ENCODE assay signal across 7 cellular contexts in genomic region chr5:95730011-95730700, GRCh38. TPM values are rescaled to one million over a fixed set of nuclear protein-coding genes. Genes with fewer than 3 reads are reported as not detected.
DNase-seq lines count a peak whose midpoint lies in the region; ATAC-seq and TF ChIP-seq lines count a peak whose summit lies in the region.

No MANE protein-coding gene starts in this region.

- no peak overlapping the region for H3K27ac Mint-ChIP-seq in T-helper 17 cell

- no peak for TF ChIP-seq CTCF in HEK293 (tag by site-specific recombination; IDR thresholded peaks at IDR 0.05)
- TF ChIP-seq CTCF in spleen (IDR thresholded peaks at IDR 0.05 in 8 of 11, conservative IDR thresholded peaks at IDR 0.05 in 3 of 11) = no peak

- CTCF ChIA-PET in HEK293 (lab: Yijun Ruan, JAX) = interaction anchor here (0.7 to 1.9 kb wide), 7 partner anchors 51 to 116 kb away, joined by 3 to 10 read pairs (median 4); partner anchors contain the start of gene RFESD

- peaks cover 0 to 13% of the 10 kb centered on the region in 2 experiments; a peak in 1 of 3 replicates for H3K36me3 ChIP-seq in HEK293 (ENCODE audit: control insufficient read depth in 2 of 2, insufficient read depth in 1 of 2, low read length in 2 of 2)
- no peaks in the 10 kb centered on the region for H3K36me3 ChIP-seq in spleen

- 31 to 38% (median 35%) methylated on average over 11 of the region's 11 CpGs for WGBS in spleen, 5 donors

- H3K27ac ChIP-seq in HEK293 (ENCODE audit: extremely low read depth, low read depth, low read length) (peak overlapping the region; percentile 93; the same call in 1 of the 2 replicates), spleen (peak overlapping the region; percentile 45 to 92 (median 90))

- H3K36me3 Mint-ChIP-seq in T-helper 17 cell (ENCODE audit: low read depth) = peaks cover 5% of the 10 kb centered on the region

- peaks cover 8% of the 10 kb centered on the region for H3K4me1 ChIP-seq in HEK293 (ENCODE audit: control insufficient read depth, insufficient read depth, low read length)
- H3K4me1 ChIP-seq in spleen = peaks cover 17 to 98% (median 62%) of the 10 kb centered on the region in 6 donors

- H3K4me3 Mint-ChIP-seq in T-helper 17 cell = peak overlapping the region; percentile 86

- H3K4me3 ChIP-seq in HEK293 (ENCODE audit: low read depth, low read length) (peak overlapping the region; percentile 93), spleen (peak overlapping the region; percentile 65 to 93 (median 75))

- H3K27me3 Mint-ChIP-seq in T-helper 17 cell = peaks cover 40% of the 10 kb centered on the region

- intact Hi-C loops in spleen (cut with DNase I; ENCODE audit: low total_unique reads) = no loop called here

- H3K9me3 ChIP-seq in HEK293 (ENCODE audit: control insufficient read depth, insufficient read depth, low read depth, low read length) (no peaks in the 10 kb centered on the region), T-helper 17 cell (ENCODE audit: control insufficient read depth, low read length, poor library complexity, severe bottlenecking) (peaks cover 3% of the 10 kb centered on the region), spleen (no peaks in the 10 kb centered on the region)

- POLR2A ChIA-PET in HEK293 (lab: Yijun Ruan, JAX) = interaction anchor here (0.7 to 3.4 kb wide), 17 partner anchors 8 to 105 kb away, joined by 3 to 34 read pairs (median 3); partner anchors contain the start of genes GLRX and RFESD

- peaks cover 30% of the 10 kb centered on the region for H3K4me1 Mint-ChIP-seq in T-helper 17 cell

- no peak for TF ChIP-seq POLR2A in spleen (IDR thresholded peaks at IDR 0.05)

- DNase-seq in T-helper 17 cell = no peak
- peak; percentile 56 for DNase-seq in globus pallidus (ENCODE audit: low spot score)
- DNase-seq in spleen = no peak
- DNase-seq in NCI-H226 = no peak

- no peak for ATAC-seq in T-helper 17 cell
- ATAC-seq in GM21619 (IDR thresholded peaks at IDR 0.05; ENCODE audit: unreplicated experiment) = no peak
- ATAC-seq in GM21529 (IDR thresholded peaks at IDR 0.05; ENCODE audit: unreplicated experiment) = no peak

- peaks cover 0 to 17% (median 11%) of the 10 kb centered on the region in 7 donors for H3K27me3 ChIP-seq in spleen (replicated peaks in 1 of 7)

TF ChIP-seq in HEK293, 187 proteins besides CTCF, POLR2A, EP300 and RAD21 (continues in another document):
- no peak for TF ChIP-seq ZNF791 (tag by site-specific recombination; IDR thresholded peaks at IDR 0.05)
- TF ChIP-seq ZNF335 (tag by site-specific recombination; conservative IDR thresholded peaks at IDR 0.05) = peak; percentile 32; the same call in 1 of the 2 replicates
- TF ChIP-seq ZNF777 (tag by site-specific recombination; IDR thresholded peaks at IDR 0.05; ENCODE audit: borderline replicate concordance) = no peak
- no peak for TF ChIP-seq ZNF121 (tag by site-specific recombination; IDR thresholded peaks at IDR 0.05)
- TF ChIP-seq ZNF623 (tag by site-specific recombination; IDR thresholded peaks at IDR 0.05) = no peak
- TF ChIP-seq, protein P1, sequence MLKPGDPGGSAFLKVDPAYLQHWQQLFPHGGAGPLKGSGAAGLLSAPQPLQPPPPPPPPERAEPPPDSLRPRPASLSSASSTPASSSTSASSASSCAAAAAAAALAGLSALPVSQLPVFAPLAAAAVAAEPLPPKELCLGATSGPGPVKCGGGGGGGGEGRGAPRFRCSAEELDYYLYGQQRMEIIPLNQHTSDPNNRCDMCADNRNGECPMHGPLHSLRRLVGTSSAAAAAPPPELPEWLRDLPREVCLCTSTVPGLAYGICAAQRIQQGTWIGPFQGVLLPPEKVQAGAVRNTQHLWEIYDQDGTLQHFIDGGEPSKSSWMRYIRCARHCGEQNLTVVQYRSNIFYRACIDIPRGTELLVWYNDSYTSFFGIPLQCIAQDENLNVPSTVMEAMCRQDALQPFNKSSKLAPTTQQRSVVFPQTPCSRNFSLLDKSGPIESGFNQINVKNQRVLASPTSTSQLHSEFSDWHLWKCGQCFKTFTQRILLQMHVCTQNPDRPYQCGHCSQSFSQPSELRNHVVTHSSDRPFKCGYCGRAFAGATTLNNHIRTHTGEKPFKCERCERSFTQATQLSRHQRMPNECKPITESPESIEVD (tag by site-specific recombination; IDR thresholded peaks at IDR 0.05) = peak; percentile 49
- TF ChIP-seq, protein P2, sequence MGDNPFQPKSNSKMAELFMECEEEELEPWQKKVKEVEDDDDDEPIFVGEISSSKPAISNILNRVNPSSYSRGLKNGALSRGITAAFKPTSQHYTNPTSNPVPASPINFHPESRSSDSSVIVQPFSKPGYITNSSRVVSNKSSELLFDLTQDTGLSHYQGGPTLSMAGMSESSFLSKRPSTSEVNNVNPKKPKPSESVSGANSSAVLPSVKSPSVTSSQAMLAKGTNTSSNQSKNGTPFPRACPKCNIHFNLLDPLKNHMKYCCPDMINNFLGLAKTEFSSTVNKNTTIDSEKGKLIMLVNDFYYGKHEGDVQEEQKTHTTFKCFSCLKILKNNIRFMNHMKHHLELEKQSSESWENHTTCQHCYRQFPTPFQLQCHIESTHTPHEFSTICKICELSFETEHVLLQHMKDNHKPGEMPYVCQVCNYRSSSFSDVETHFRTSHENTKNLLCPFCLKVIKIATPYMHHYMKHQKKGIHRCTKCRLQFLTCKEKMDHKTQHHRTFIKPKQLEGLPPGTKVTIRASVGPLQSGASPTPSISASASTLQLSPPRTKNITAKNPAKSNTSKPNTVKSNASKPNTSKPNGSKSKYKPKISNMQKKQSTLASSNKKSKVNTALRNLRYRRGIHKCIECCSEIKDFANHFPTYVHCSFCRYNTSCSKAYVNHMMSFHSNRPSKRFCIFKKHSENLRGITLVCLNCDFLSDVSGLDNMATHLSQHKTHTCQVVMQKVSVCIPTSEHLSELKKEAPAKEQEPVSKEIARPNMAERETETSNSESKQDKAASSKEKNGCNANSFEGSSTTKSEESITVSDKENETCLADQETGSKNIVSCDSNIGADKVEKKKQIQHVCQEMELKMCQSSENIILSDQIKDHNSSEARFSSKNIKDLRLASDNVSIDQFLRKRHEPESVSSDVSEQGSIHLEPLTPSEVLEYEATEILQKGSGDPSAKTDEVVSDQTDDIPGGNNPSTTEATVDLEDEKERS (tag by site-specific recombination; IDR thresholded peaks at IDR 0.05) = no peak
- TF ChIP-seq ZNF76 (tag by site-specific recombination; IDR thresholded peaks at IDR 0.05; ENCODE audit: borderline replicate concordance, low read depth) = no peak
- TF ChIP-seq ZIC2 (tag by site-specific recombination; IDR thresholded peaks at IDR 0.05) = no peak
- TF ChIP-seq, protein P3, sequence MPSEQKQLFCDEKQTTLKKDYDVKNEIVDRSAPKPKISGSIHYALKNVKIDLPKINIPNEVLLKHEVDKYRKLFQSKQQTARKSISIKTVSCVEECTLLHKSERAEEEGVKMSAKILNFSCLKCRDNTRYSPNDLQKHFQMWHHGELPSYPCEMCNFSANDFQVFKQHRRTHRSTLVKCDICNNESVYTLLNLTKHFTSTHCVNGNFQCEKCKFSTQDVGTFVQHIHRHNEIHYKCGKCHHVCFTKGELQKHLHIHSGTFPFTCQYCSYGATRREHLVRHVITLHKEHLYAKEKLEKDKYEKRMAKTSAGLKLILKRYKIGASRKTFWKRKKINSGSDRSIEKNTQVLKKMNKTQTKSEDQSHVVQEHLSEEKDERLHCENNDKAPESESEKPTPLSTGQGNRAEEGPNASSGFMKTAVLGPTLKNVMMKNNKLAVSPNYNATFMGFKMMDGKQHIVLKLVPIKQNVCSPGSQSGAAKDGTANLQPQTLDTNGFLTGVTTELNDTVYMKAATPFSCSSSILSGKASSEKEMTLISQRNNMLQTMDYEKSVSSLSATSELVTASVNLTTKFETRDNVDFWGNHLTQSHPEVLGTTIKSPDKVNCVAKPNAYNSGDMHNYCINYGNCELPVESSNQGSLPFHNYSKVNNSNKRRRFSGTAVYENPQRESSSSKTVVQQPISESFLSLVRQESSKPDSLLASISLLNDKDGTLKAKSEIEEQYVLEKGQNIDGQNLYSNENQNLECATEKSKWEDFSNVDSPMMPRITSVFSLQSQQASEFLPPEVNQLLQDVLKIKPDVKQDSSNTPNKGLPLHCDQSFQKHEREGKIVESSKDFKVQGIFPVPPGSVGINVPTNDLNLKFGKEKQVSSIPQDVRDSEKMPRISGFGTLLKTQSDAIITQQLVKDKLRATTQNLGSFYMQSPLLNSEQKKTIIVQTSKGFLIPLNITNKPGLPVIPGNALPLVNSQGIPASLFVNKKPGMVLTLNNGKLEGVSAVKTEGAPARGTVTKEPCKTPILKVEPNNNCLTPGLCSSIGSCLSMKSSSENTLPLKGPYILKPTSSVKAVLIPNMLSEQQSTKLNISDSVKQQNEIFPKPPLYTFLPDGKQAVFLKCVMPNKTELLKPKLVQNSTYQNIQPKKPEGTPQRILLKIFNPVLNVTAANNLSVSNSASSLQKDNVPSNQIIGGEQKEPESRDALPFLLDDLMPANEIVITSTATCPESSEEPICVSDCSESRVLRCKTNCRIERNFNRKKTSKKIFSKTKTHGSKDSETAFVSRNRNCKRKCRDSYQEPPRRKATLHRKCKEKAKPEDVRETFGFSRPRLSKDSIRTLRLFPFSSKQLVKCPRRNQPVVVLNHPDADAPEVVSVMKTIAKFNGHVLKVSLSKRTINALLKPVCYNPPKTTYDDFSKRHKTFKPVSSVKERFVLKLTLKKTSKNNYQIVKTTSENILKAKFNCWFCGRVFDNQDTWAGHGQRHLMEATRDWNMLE (tag by site-specific recombination; conservative IDR thresholded peaks at IDR 0.05; ENCODE audit: low read depth) = no peak
- TF ChIP-seq ZBTB17 (tag by site-specific recombination; IDR thresholded peaks at IDR 0.05) = no peak
- TF ChIP-seq OSR2 (tag by site-specific recombination; IDR thresholded peaks at IDR 0.05) = no peak
- TF ChIP-seq ZNF146 (tag by site-specific recombination; IDR thresholded peaks at IDR 0.05) = no peak
- no peak for TF ChIP-seq ZSCAN16 (tag by site-specific recombination; IDR thresholded peaks at IDR 0.05)
- TF ChIP-seq ZNF112 (tag by site-specific recombination; IDR thresholded peaks at IDR 0.05) = no peak
- no peak for TF ChIP-seq ZNF548 (tag by site-specific recombination; IDR thresholded peaks at IDR 0.05)
- no peak for TF ChIP-seq KLF9 (tag by site-specific recombination; IDR thresholded peaks at IDR 0.05; ENCODE audit: low read depth)
- TF ChIP-seq ZSCAN30 (tag by site-specific recombination; IDR thresholded peaks at IDR 0.05) = no peak
- no peak for TF ChIP-seq ZNF133 (tag by site-specific recombination; IDR thresholded peaks at IDR 0.05)

RNA-seq across cellular contexts. Expression of gene RHOBTB3, which starts 1.0 kb away (rescaled TPM):
- 1 to 10 TPM in 1 of 2 donors, under 1 TPM in 1; 0.92 to 2.5 TPM for total RNA-seq in T-helper 17 cell
- total RNA-seq in spleen = 10 to 100 TPM; 33.2 to 71.1 (median 43.5) TPM
- 1 to 10 TPM; 4.5 to 9.0 (median 5.2) TPM for polyA plus RNA-seq in spleen

RNA-seq across cellular contexts. Expression of gene SPATA9, which starts 47.4 kb away (rescaled TPM):
- total RNA-seq in T-helper 17 cell = not detected
- total RNA-seq in spleen = 1 to 10 TPM in 3 of 7 donors, under 1 TPM in 3, not detected in 1; 0.23 to 2.1 (median 1.0) TPM
- 1 to 10 TPM in 2 of 3 donors, under 1 TPM in 1; 0.70 to 2.8 (median 1.1) TPM for polyA plus RNA-seq in spleen

Comparison
In these comparisons a context has a peak if more than half of its experiments do, and no peak if none do; other contexts are left out.
1. RNA of gene RHOBTB3, which starts 1.0 kb away (total RNA-seq): 33.2 to 71.1 TPM in spleen; 0.92 to 2.5 TPM in T-helper 17 cell; every median in the first group is over 4 times any median in the second.